In genomic region chr15:67080900-67081431, GRCh38 we compare ENCODE assay signal across 8 cellular contexts. TPM values are rescaled to one million over a fixed set of nuclear protein-coding genes. Genes with fewer than 3 reads are reported as not detected.
DNase-seq lines count a peak whose midpoint lies in the region; ATAC-seq and TF ChIP-seq lines count a peak whose summit lies in the region.

No MANE protein-coding gene starts in this region.

- H3K27me3 ChIP-seq in CD8-positive, alpha-beta T cell (ENCODE audit: insufficient read depth, low read length) = no peaks in the 10 kb centered on the region
- H3K27me3 ChIP-seq in WERI-Rb-1 (ENCODE audit: insufficient read depth, low read depth, severe bottlenecking) (no peaks in the 10 kb centered on the region), endodermal cell (ENCODE audit: control insufficient read depth, insufficient read depth, low read length, poor library complexity, severe bottlenecking) (no peaks in the 10 kb centered on the region), aorta (ENCODE audit: control insufficient read depth in 1 of 2, insufficient read depth in 2 of 2, low read length in 1 of 2) (no peaks in the 10 kb centered on the region)
- no peaks in the 10 kb centered on the region for H3K27me3 ChIP-seq in naive thymus-derived CD4-positive, alpha-beta T cell (ENCODE audit: control insufficient read depth in 2 of 2, insufficient read depth in 2 of 2, low read length in 2 of 2)

- ATAC-seq in CD8-positive, alpha-beta T cell = peak; percentile 41
- ATAC-seq in GM19468 (IDR thresholded peaks at IDR 0.05; ENCODE audit: extremely low read depth, unreplicated experiment) (peak; percentile 17), aorta (ENCODE audit: low FRiP score) (peak; percentile 67)
- ATAC-seq in naive thymus-derived CD4-positive, alpha-beta T cell = peak; percentile 75

- peak overlapping the region; percentile 72 for H3K27ac Mint-ChIP-seq in CD8-positive, alpha-beta T cell
- no peak overlapping the region for H3K27ac Mint-ChIP-seq in endodermal cell
- H3K27ac Mint-ChIP-seq in naive thymus-derived CD4-positive, alpha-beta T cell = peak overlapping the region; percentile 55 to 95 (median 81)

- peak overlapping the region; percentile 33 for H3K4me3 Mint-ChIP-seq in CD8-positive, alpha-beta T cell
- H3K4me3 Mint-ChIP-seq in endodermal cell = no peak overlapping the region
- peak overlapping the region; percentile 6 to 98 (median 46) for H3K4me3 Mint-ChIP-seq in naive thymus-derived CD4-positive, alpha-beta T cell

- WGBS in endodermal cell (ENCODE audit: insufficient coverage in 1 of 2, insufficient read length in 1 of 2), 2 experiments = 89 to 91% methylated on average over 6 to 10 of the region's 10 CpGs
- 2 to 4% methylated on average over 10 of the region's 10 CpGs for WGBS in aorta, 2 donors

- H3K36me3 ChIP-seq in CD8-positive, alpha-beta T cell (ENCODE audit: insufficient read depth, low read length) = no peaks in the 10 kb centered on the region
- H3K36me3 ChIP-seq in WERI-Rb-1 (no peaks in the 10 kb centered on the region; the same call in 1 of the 2 replicates), endodermal cell (ENCODE audit: control insufficient read depth, insufficient read depth, low read length) (peaks cover 19% of the 10 kb centered on the region), aorta (ENCODE audit: control insufficient read depth in 1 of 2, insufficient read depth in 2 of 2, low read length in 1 of 2) (no peaks in the 10 kb centered on the region)
- no peaks in the 10 kb centered on the region for H3K36me3 ChIP-seq in naive thymus-derived CD4-positive, alpha-beta T cell (ENCODE audit: control insufficient read depth in 2 of 3, insufficient read depth in 3 of 3, low read length in 3 of 3)

- no peak overlapping the region for H3K4me3 ChIP-seq in CD8-positive, alpha-beta T cell (ENCODE audit: low read depth, low read length)
- H3K4me3 ChIP-seq in WERI-Rb-1 (ENCODE audit: low read depth, low read length) (no peak overlapping the region), endodermal cell (ENCODE audit: low read length) (peak overlapping the region; percentile 44), aorta (ENCODE audit: low read length in 2 of 2) (no peak overlapping the region)
- H3K4me3 ChIP-seq in naive thymus-derived CD4-positive, alpha-beta T cell (ENCODE audit: low read length) = no peak overlapping the region

- CTCF ChIA-PET in CD8-positive, alpha-beta T cell (lab: Charles Lee) = interaction anchor here (0.7 to 6.9 kb wide), 7 partner anchors 9 to 44 kb away, joined by 3 to 44 read pairs (median 3); partner anchors contain the start of gene SMAD3
- CTCF ChIA-PET in naive thymus-derived CD4-positive, alpha-beta T cell (lab: Charles Lee) = interaction anchor here (0.8 to 3.7 kb wide), 3 partner anchors 12 to 68 kb away, joined by 3 to 22 read pairs (median 4); no protein-coding TSS in a partner anchor

- peaks cover 5% of the 10 kb centered on the region for H3K36me3 Mint-ChIP-seq in CD8-positive, alpha-beta T cell
- no peaks in the 10 kb centered on the region for H3K36me3 Mint-ChIP-seq in endodermal cell (ENCODE audit: low read depth)
- H3K36me3 Mint-ChIP-seq in naive thymus-derived CD4-positive, alpha-beta T cell = peaks cover 0 to 75% (median 0%) of the 10 kb centered on the region in 5 donors

- POLR2A ChIA-PET in CD8-positive, alpha-beta T cell (lab: Charles Lee) = interaction anchor here (1.0 to 5.1 kb wide), 3 partner anchors 10 to 31 kb away, joined by 4 to 29 read pairs (median 6); no protein-coding TSS in a partner anchor
- POLR2A ChIA-PET in naive thymus-derived CD4-positive, alpha-beta T cell (lab: Charles Lee) = interaction anchor here (1.0 to 8.9 kb wide), 5 partner anchors 11 to 36 kb away, joined by 3 to 104 read pairs (median 7); partner anchors contain the start of gene SMAD3

- DNase-seq in CD8-positive, alpha-beta T cell = peak in 3 of 7 experiments; percentile 33 to 55 (median 45)
- DNase-seq in HS-27A (ENCODE audit: low read depth) (peak; percentile 95), WERI-Rb-1 (peak; percentile 33), endodermal cell (no peak), aorta (peak; percentile 74 to 79), cortex of kidney (lab: John Stamatoyannopoulos, UW) (no peak)
- peak in 1 of 9 donors; percentile 63 for DNase-seq in naive thymus-derived CD4-positive, alpha-beta T cell

- no peaks in the 10 kb centered on the region for H3K9me3 ChIP-seq in CD8-positive, alpha-beta T cell (ENCODE audit: low read length)
- no peaks in the 10 kb centered on the region for H3K9me3 ChIP-seq in WERI-Rb-1 (ENCODE audit: severe bottlenecking)
- H3K9me3 ChIP-seq in endodermal cell (ENCODE audit: control insufficient read depth, low read length) = peaks cover 14% of the 10 kb centered on the region
- no peaks in the 10 kb centered on the region for H3K9me3 ChIP-seq in naive thymus-derived CD4-positive, alpha-beta T cell (ENCODE audit: control insufficient read depth in 2 of 3, low read length in 3 of 3)
- no peaks in the 10 kb centered on the region for H3K9me3 ChIP-seq in aorta (ENCODE audit: control insufficient read depth, low read length)

- intact Hi-C loops in CD8-positive, alpha-beta T cell (cut with DNase I, micrococcal nuclease) = loop anchor here (1.0 to 5.0 kb wide), 3 partner anchors 13 to 49 kb away; no protein-coding TSS in a partner anchor
- intact Hi-C loops in naive thymus-derived CD4-positive, alpha-beta T cell (cut with micrococcal nuclease) = loop anchor here (1.0 to 5.0 kb wide), 5 partner anchors 12 to 171 kb away; partner anchors contain the start of genes AAGAB (in 1 of the 2) and IQCH (in 1 of the 2)
- intact Hi-C loops in aorta (cut with DNase I) = no loop called here

- H3K4me1 Mint-ChIP-seq in CD8-positive, alpha-beta T cell (ENCODE audit: low read depth) = peaks cover 85% of the 10 kb centered on the region
- peaks cover 51% of the 10 kb centered on the region for H3K4me1 Mint-ChIP-seq in endodermal cell
- peaks cover 56 to 96% (median 94%) of the 10 kb centered on the region in 7 donors for H3K4me1 Mint-ChIP-seq in naive thymus-derived CD4-positive, alpha-beta T cell

- H3K9ac ChIP-seq in endodermal cell (ENCODE audit: extremely low read depth, low read length, poor library complexity, severe bottlenecking) = no peak overlapping the region

- H3K27me3 Mint-ChIP-seq in CD8-positive, alpha-beta T cell (ENCODE audit: low read depth) = no peaks in the 10 kb centered on the region
- H3K27me3 Mint-ChIP-seq in endodermal cell (ENCODE audit: insufficient read depth) = peaks cover 9% of the 10 kb centered on the region
- no peaks in the 10 kb centered on the region for H3K27me3 Mint-ChIP-seq in naive thymus-derived CD4-positive, alpha-beta T cell

- no peaks in the 10 kb centered on the region for H3K9me3 Mint-ChIP-seq in CD8-positive, alpha-beta T cell
- H3K9me3 Mint-ChIP-seq in endodermal cell = peaks cover 14% of the 10 kb centered on the region
- peaks cover 0 to 3% (median 0%) of the 10 kb centered on the region in 11 donors for H3K9me3 Mint-ChIP-seq in naive thymus-derived CD4-positive, alpha-beta T cell

- peaks cover 55% of the 10 kb centered on the region for H3K4me1 ChIP-seq in CD8-positive, alpha-beta T cell (ENCODE audit: insufficient read depth, low read length)
- peaks cover 21% of the 10 kb centered on the region for H3K4me1 ChIP-seq in endodermal cell (ENCODE audit: control insufficient read depth, insufficient read depth, low read length)
- H3K4me1 ChIP-seq in naive thymus-derived CD4-positive, alpha-beta T cell (ENCODE audit: control insufficient read depth in 2 of 2, insufficient read depth in 2 of 2, low read length in 2 of 2) = peaks cover 69 to 89% of the 10 kb centered on the region in 2 donors
- H3K4me1 ChIP-seq in aorta (ENCODE audit: control insufficient read depth in 1 of 2, insufficient read depth in 2 of 2, low read length in 2 of 2) = peaks cover 4 to 14% of the 10 kb centered on the region in 2 donors

- no peak overlapping the region for H3K27ac ChIP-seq in CD8-positive, alpha-beta T cell (ENCODE audit: low read depth, low read length)
- H3K27ac ChIP-seq in WERI-Rb-1 (no peak overlapping the region), endodermal cell (ENCODE audit: low read depth, low read length) (peak overlapping the region; percentile 3), aorta (ENCODE audit: low read depth in 1 of 2, low read length in 2 of 2) (peak overlapping the region in 1 of 2 donors; percentile 90)
- H3K27ac ChIP-seq in naive thymus-derived CD4-positive, alpha-beta T cell (ENCODE audit: low read depth, low read length) = no peak overlapping the region

- TF ChIP-seq CTCF in CD8-positive, alpha-beta T cell (IDR thresholded peaks at IDR 0.05) = no peak
- TF ChIP-seq CTCF in WERI-Rb-1 (IDR thresholded peaks at IDR 0.05; ENCODE audit: low read depth, low read length) = peak; percentile 46; the same call in 1 of the 2 replicates
- TF ChIP-seq CTCF in endodermal cell (conservative IDR thresholded peaks at IDR 0.05) = peak; percentile 18

RNA-seq across cellular contexts. Expression of gene SMAD3, which starts 15.6 kb away (rescaled TPM):
- 10 to 100 TPM; 25.4 to 29.0 TPM for total RNA-seq in CD8-positive, alpha-beta T cell
- total RNA-seq in endodermal cell = 1 to 10 TPM; 7.8 to 9.6 TPM
- polyA plus RNA-seq in endodermal cell (2013, experiment 1 of 2) = 36.7 TPM
- 35.6 TPM for polyA plus RNA-seq in endodermal cell (2013, experiment 2 of 2)
- total RNA-seq in naive thymus-derived CD4-positive, alpha-beta T cell = 100 to 1,000 TPM in 3 of 5 experiments, 10 to 100 TPM in 2; 27.4 to 142 (median 113) TPM
- 10 to 100 TPM in 1 of 2 donors, 1 to 10 TPM in 1; 4.0 to 11.5 TPM for polyA plus RNA-seq in naive thymus-derived CD4-positive, alpha-beta T cell
- 10 to 100 TPM; 65.9 to 90.8 TPM for total RNA-seq in aorta
- 10 to 100 TPM in 1 of 2 donors, 1 to 10 TPM in 1; 7.1 to 44.1 TPM for polyA plus RNA-seq in aorta

Comparison
In these comparisons a context has a peak if more than half of its experiments do, and no peak if none do; other contexts are left out.
1. ATAC-seq: peak in every context shown above with its lines; median percentile 75 in naive thymus-derived CD4-positive, alpha-beta T cell; 67 in aorta; 41 in CD8-positive, alpha-beta T cell; 17 in GM19468.
2. DNase-seq: peak in HS-27A (single experiment), WERI-Rb-1 (single experiment) and aorta (2 of 2); none in endodermal cell (single experiment) and cortex of kidney (single experiment).
3. intact Hi-C loops: an anchor here in CD8-positive, alpha-beta T cell (1.0 to 5.0 kb wide) and naive thymus-derived CD4-positive, alpha-beta T cell (1.0 to 5.0 kb wide); none called in aorta.